Comparison of ENCODE assay signal across 12 cellular contexts in genomic region chr2:217903142-217903858, GRCh38.
DNase-seq lines count a peak whose midpoint lies in the region; ATAC-seq and TF ChIP-seq lines count a peak whose summit lies in the region.
"Had no signal": no experiment of that assay in that cellular context is flagged by ENCODE, and none has a peak within 500 bp of the region (broad histone marks: within the 10 kb centered on the region; RNA-seq: fewer than 3 reads in every experiment).

No MANE protein-coding gene starts in this region.

- TF ChIP-seq RAD21 in SK-N-SH (IDR thresholded peaks at IDR 0.05; ENCODE audit: low read length), result no peak

- H3K4me3 ChIP-seq in SK-N-SH (ENCODE audit: low read depth in 2 of 2, low read length in 1 of 2) (no peak overlapping the region), dorsolateral prefrontal cortex (peak overlapping the region in 2 of 59 donors; percentile 1 to 13), tibial artery (peak overlapping the region; percentile 44 to 53)

- H3K9ac ChIP-seq in SK-N-SH, result no peak overlapping the region

- H3K36me3 ChIP-seq in SK-N-SH (replicated peaks in 1 of 2; ENCODE audit: control insufficient read depth in 1 of 2, insufficient read depth in 2 of 2, low read length in 1 of 2) (peaks cover 19 to 24% of the 10 kb centered on the region in 2 experiments), tibial artery (peaks cover 36 to 49% (median 37%) of the 10 kb centered on the region in 3 donors)

- peaks cover 82% of the 10 kb centered on the region for H3K79me2 ChIP-seq in SK-N-SH (ENCODE audit: insufficient read depth)

- H3K27me3 ChIP-seq in SK-N-SH (ENCODE audit: insufficient read depth) (no peaks in the 10 kb centered on the region), dorsolateral prefrontal cortex (no peaks in the 10 kb centered on the region), tibial artery (no peaks in the 10 kb centered on the region)

- peak overlapping the region; percentile 82 to 89 (median 83) for H3K27ac Mint-ChIP-seq in nephron
- H3K27ac Mint-ChIP-seq: activated T-helper 2 cell treated with anti-CD3 and anti-CD28 coated beads, Interferon-gamma antibody, Interleukin-2, Interleukin-4, amounts not matched to agents 10 μg/mL and 5 μg/mL and 100 μg/mL, durations not matched to agents 14 hours and 24 hours and 36 hours had no signal

- H3K4me2 ChIP-seq in SK-N-SH, result no peak overlapping the region

- ATAC-seq in SK-N-SH treated with all-trans-retinoic acid at 6 μM for 48 hours (no peak), HG03196 (IDR thresholded peaks at IDR 0.05; ENCODE audit: unreplicated experiment) (no peak)

- H2AFZ ChIP-seq in SK-N-SH (ENCODE audit: low read depth), result no peak overlapping the region

- WGBS in SK-N-SH (ENCODE audit: low lambda C conversion rate), result 97% methylated on average over 8 of the region's 8 CpGs

- no peaks in the 10 kb centered on the region for H3K9me3 ChIP-seq in SK-N-SH
- H3K9me3 ChIP-seq in tibial artery, result no peaks in the 10 kb centered on the region

- H3K4me1 ChIP-seq in SK-N-SH (ENCODE audit: control insufficient read depth in 1 of 2, insufficient read depth in 2 of 2, low read depth in 1 of 2, low read length in 1 of 2) (peaks cover 12 to 50% of the 10 kb centered on the region in 2 experiments; a peak in 2 of 4 replicates), tibial artery (peaks cover 12 to 100% (median 97%) of the 10 kb centered on the region in 4 donors)

- POLR2A ChIA-PET in SK-N-SH (lab: Yijun Ruan, JAX), result interaction anchor here (1.2 kb wide), 1 partner anchor 18 kb away, joined by 3 read pairs; no protein-coding TSS in a partner anchor

- H3K9me2 ChIP-seq in SK-N-SH, result no peaks in the 10 kb centered on the region

- H3K27ac ChIP-seq in SK-N-SH (ENCODE audit: low read depth in 2 of 2, low read length in 1 of 2) (peak overlapping the region; percentile 14 to 90; a peak in 3 of 4 replicates), dorsolateral prefrontal cortex (peak overlapping the region in 58 of 59 donors; percentile 10 to 95 (median 88)), tibial artery (peak overlapping the region; percentile 95 to 98)
- H3K27ac ChIP-seq: 22Rv1 had no signal

- no peak for TF ChIP-seq EP300 in SK-N-SH (IDR thresholded peaks at IDR 0.05; ENCODE audit: borderline replicate concordance in 1 of 2, low read depth in 1 of 2, low read length in 1 of 2)

- DNase-seq in SK-N-SH, result no peak
- DNase-seq in dorsolateral prefrontal cortex, result no peak
- DNase-seq in tibial artery, result no peak
- no peak for DNase-seq in OCI-M1 (lab: John Stamatoyannopoulos, UW)
- DNase-seq in anterior cingulate cortex (lab: John Stamatoyannopoulos, UW), result no peak
- DNase-seq: activated CD4-positive, CD25-positive, alpha-beta regulatory T cell; NCI-H510A had no signal

- H3K4me3 Mint-ChIP-seq in nephron, result peak overlapping the region; percentile 7 to 20 (median 13)

- peaks cover 51% of the 10 kb centered on the region for H3K4me1 Mint-ChIP-seq in nephron

- CTCF ChIA-PET in SK-N-SH (lab: Yijun Ruan, JAX), result interaction anchor here (1.0 to 6.2 kb wide), 10 partner anchors 13 to 165 kb away, joined by 3 to 49 read pairs (median 3); partner anchors contain the start of gene RUFY4

- peaks cover 67% of the 10 kb centered on the region for H4K20me1 ChIP-seq in SK-N-SH (ENCODE audit: insufficient read depth)

- TF ChIP-seq CTCF in SK-N-SH (IDR thresholded peaks at IDR 0.05) (no peak), dorsolateral prefrontal cortex (IDR thresholded peaks at IDR 0.05 in 54 of 56, conservative IDR thresholded peaks at IDR 0.05 in 2 of 56; ENCODE audit: low read depth in 1 of 56, partially characterized antibody in 56 of 56) (no peak), nephron (IDR thresholded peaks at IDR 0.05; ENCODE audit: unreplicated experiment in 3 of 3) (no peak), tibial artery (IDR thresholded peaks at IDR 0.05) (no peak)

- H3K9me3 Mint-ChIP-seq in nephron, result no peaks in the 10 kb centered on the region
- H3K9me3 Mint-ChIP-seq: activated T-helper 2 cell treated with anti-CD3 and anti-CD28 coated beads, Interferon-gamma antibody, Interleukin-2, Interleukin-4, amounts not matched to agents 10 μg/mL and 5 μg/mL and 100 μg/mL, durations not matched to agents 14 hours and 24 hours and 36 hours had no signal

- peaks cover 42% of the 10 kb centered on the region for H3F3A ChIP-seq in SK-N-SH (replicated peaks; ENCODE audit: insufficient read depth)

- no peaks in the 10 kb centered on the region for H3K27me3 Mint-ChIP-seq in nephron (ENCODE audit: low read depth)

- H3K36me3 Mint-ChIP-seq in nephron (ENCODE audit: low read depth), result peaks cover 10% of the 10 kb centered on the region

- intact Hi-C loops in dorsolateral prefrontal cortex (cut with DNase I) (no loop called here), tibial artery (cut with DNase I; ENCODE audit: low total_unique reads) (no loop called here)

TF ChIP-seq in SK-N-SH, 30 proteins besides CTCF, POLR2A, EP300 and RAD21:
- no peak for TF ChIP-seq ZBTB33 (IDR thresholded peaks at IDR 0.05; ENCODE audit: borderline replicate concordance, low read depth)

TF ChIP-seq in SK-N-SH treated with all-trans-retinoic acid at 6 μM for 48 hours, 23 proteins besides CTCF, POLR2A, EP300 and RAD21:
- TF ChIP-seq BACH2 (CRISPR knock-in tag; IDR thresholded peaks at IDR 0.05; ENCODE audit: borderline replicate concordance) (no peak), ZFP3 (CRISPR knock-in tag; IDR thresholded peaks at IDR 0.05) (no peak), PPARA (CRISPR knock-in tag; IDR thresholded peaks at IDR 0.05; ENCODE audit: borderline replicate concordance) (no peak), PATZ1 (CRISPR knock-in tag; IDR thresholded peaks at IDR 0.05; ENCODE audit: borderline replicate concordance) (no peak), OSR1 (CRISPR knock-in tag; IDR thresholded peaks at IDR 0.05) (no peak), SNAI2 (CRISPR knock-in tag; IDR thresholded peaks at IDR 0.05) (no peak), ARNTL (CRISPR knock-in tag; IDR thresholded peaks at IDR 0.05; ENCODE audit: borderline replicate concordance, low read depth) (no peak)

Comparison
In these comparisons a context has a peak if more than half of its experiments do, and no peak if none do; other contexts are left out.
1. H3K4me3 ChIP-seq: peak in tibial artery (2 of 2); none in SK-N-SH (0 of 2).
2. Peak in every context shown above with its lines, with median percentiles within 50 percentile points of each other: H3K27ac ChIP-seq.